Comparison of ENCODE assay signal across 15 cellular contexts in the genomic region with DNA sequence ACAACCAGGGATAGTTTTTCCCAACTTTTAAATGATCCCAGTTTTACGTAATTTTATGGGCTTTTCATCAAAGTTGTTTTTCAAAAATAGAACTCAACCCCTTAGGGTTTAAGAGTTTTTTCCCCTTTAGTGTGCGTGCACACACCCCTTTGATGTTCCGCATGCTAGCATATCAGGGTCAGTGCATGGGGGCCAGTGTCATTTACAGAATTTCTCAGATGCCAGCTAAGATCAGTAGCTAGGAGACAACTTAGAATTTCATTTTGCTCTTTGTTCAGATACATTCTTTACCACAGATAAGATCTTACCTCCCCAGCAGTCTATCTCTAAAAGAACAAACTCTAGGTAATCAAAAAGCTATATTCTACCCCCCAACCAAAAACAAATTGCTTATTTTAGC.
DNase-seq lines count a peak whose midpoint lies in the region; ATAC-seq and TF ChIP-seq lines count a peak whose summit lies in the region.
"Had no signal": no experiment of that assay in that cellular context is flagged by ENCODE, and none has a peak within 500 bp of the region (broad histone marks: within the 10 kb centered on the region; RNA-seq: fewer than 3 reads in every experiment).

No MANE protein-coding gene starts in this region.

- TF ChIP-seq CTCF in Caco-2 (IDR thresholded peaks at IDR 0.05; ENCODE audit: insufficient read depth in 1 of 2, low read depth in 1 of 2, low read length in 1 of 2, severe bottlenecking in 1 of 2, unreplicated experiment in 1 of 2) (no peak), endodermal cell (conservative IDR thresholded peaks at IDR 0.05) (no peak), neural crest cell (conservative IDR thresholded peaks at IDR 0.05) (no peak), progenitor cell of endocrine pancreas (IDR thresholded peaks at IDR 0.05; ENCODE audit: unreplicated experiment) (no peak)

- BruUV-seq in Caco-2 (replicated peaks; lab: Mats Ljungman, UMichigan), result no TSS peak

- 69 to 91% methylated on average over 2 to 3 of the region's 3 CpGs for WGBS in endodermal cell (ENCODE audit: insufficient coverage in 1 of 2, insufficient read length in 1 of 2), 2 experiments

- H3K4me1 ChIP-seq in Caco-2 (peaks cover 56% of the 10 kb centered on the region), endodermal cell (ENCODE audit: control insufficient read depth, insufficient read depth, low read length) (no peaks in the 10 kb centered on the region)

- H3K36me3 ChIP-seq in Caco-2 (ENCODE audit: control insufficient read depth, insufficient read depth, low read length) (no peaks in the 10 kb centered on the region), endodermal cell (ENCODE audit: control insufficient read depth, insufficient read depth, low read length) (no peaks in the 10 kb centered on the region)

- CTCF ChIA-PET in Caco-2 (lab: Charles Lee), result interaction anchor here (0.6 to 0.7 kb wide), 2 partner anchors 19 to 652 kb away, joined by 3 read pairs; no protein-coding TSS in a partner anchor

- H3K27me3 Mint-ChIP-seq in Caco-2 (ENCODE audit: insufficient read depth, unreplicated experiment) (no peaks in the 10 kb centered on the region), endodermal cell (ENCODE audit: insufficient read depth) (no peaks in the 10 kb centered on the region), neural crest cell (ENCODE audit: low read depth) (no peaks in the 10 kb centered on the region), progenitor cell of endocrine pancreas (no peaks in the 10 kb centered on the region)

- H3K27ac Mint-ChIP-seq in Caco-2 (ENCODE audit: unreplicated experiment) (peak overlapping the region; percentile 72), endodermal cell (no peak overlapping the region), neural crest cell (ENCODE audit: unreplicated experiment) (no peak overlapping the region), progenitor cell of endocrine pancreas (peak overlapping the region; percentile 29)
- H3K27ac Mint-ChIP-seq: CD4-positive, alpha-beta T cell; H9 had no signal

- peaks cover 47% of the 10 kb centered on the region for H3K4me1 Mint-ChIP-seq in Caco-2 (ENCODE audit: low read depth, unreplicated experiment)
- H3K4me1 Mint-ChIP-seq in endodermal cell, result peaks cover 4% of the 10 kb centered on the region
- peaks cover 27% of the 10 kb centered on the region for H3K4me1 Mint-ChIP-seq in neural crest cell
- H3K4me1 Mint-ChIP-seq in progenitor cell of endocrine pancreas (ENCODE audit: low read depth), result peaks cover 19% of the 10 kb centered on the region

- no peaks in the 10 kb centered on the region for H3K9me3 ChIP-seq in Caco-2
- no peaks in the 10 kb centered on the region for H3K9me3 ChIP-seq in endodermal cell (ENCODE audit: control insufficient read depth, low read length)

- H3K4me3 ChIP-seq in Caco-2 (ENCODE audit: low read depth, low read length) (no peak overlapping the region; the same call in 1 of the 2 replicates), endodermal cell (ENCODE audit: low read length) (no peak overlapping the region)

- no peak for ATAC-seq in GM18873 (IDR thresholded peaks at IDR 0.05; ENCODE audit: low FRiP score, unreplicated experiment)
- ATAC-seq in GM21619 (IDR thresholded peaks at IDR 0.05; ENCODE audit: unreplicated experiment), result no peak

- no peak overlapping the region for H3K9ac ChIP-seq in endodermal cell (ENCODE audit: extremely low read depth, low read length, poor library complexity, severe bottlenecking)

- DNase-seq in Caco-2, result peak; percentile 69
- DNase-seq in endodermal cell, result no peak
- no peak for DNase-seq in neural crest cell (ENCODE audit: low read depth, low spot score)
- DNase-seq in progenitor cell of endocrine pancreas (ENCODE audit: low spot score, unreplicated experiment), result no peak
- no peak for DNase-seq in NCI-H1048 (lab: John Stamatoyannopoulos, UW)
- DNase-seq: ACHN; C1 segment of cervical spinal cord; CD4-positive, alpha-beta T cell; DMS153; DMS79 treated with DMSO at 0.1 percent for 48 hours; EL; GOT3; H9 had no signal

- H3K27ac ChIP-seq in endodermal cell (ENCODE audit: low read depth, low read length), result peak overlapping the region; percentile 77

- H3K4me3 Mint-ChIP-seq in Caco-2 (ENCODE audit: unreplicated experiment), result peak overlapping the region; percentile 65
- no peak overlapping the region for H3K4me3 Mint-ChIP-seq in endodermal cell
- peak overlapping the region; percentile 36 for H3K4me3 Mint-ChIP-seq in neural crest cell
- no peak overlapping the region for H3K4me3 Mint-ChIP-seq in progenitor cell of endocrine pancreas (ENCODE audit: low read depth)
- H3K4me3 Mint-ChIP-seq: CD4-positive, alpha-beta T cell; H9 had no signal

- H3K9me3 Mint-ChIP-seq in Caco-2 (ENCODE audit: unreplicated experiment) (peaks cover 10% of the 10 kb centered on the region), endodermal cell (no peaks in the 10 kb centered on the region), neural crest cell (peaks cover 3% of the 10 kb centered on the region), progenitor cell of endocrine pancreas (ENCODE audit: low read depth) (no peaks in the 10 kb centered on the region)
- H3K9me3 Mint-ChIP-seq: CD4-positive, alpha-beta T cell; H9 had no signal

- H3K36me3 Mint-ChIP-seq in Caco-2 (ENCODE audit: insufficient read depth, unreplicated experiment) (no peaks in the 10 kb centered on the region), endodermal cell (ENCODE audit: low read depth) (no peaks in the 10 kb centered on the region), neural crest cell (ENCODE audit: low read depth) (peaks cover 2% of the 10 kb centered on the region), progenitor cell of endocrine pancreas (ENCODE audit: insufficient read depth) (no peaks in the 10 kb centered on the region)

- POLR2A ChIA-PET in Caco-2 (lab: Charles Lee), result interaction anchor here (0.9 kb wide), 1 partner anchor 596 kb away, joined by 6 read pairs; no protein-coding TSS in a partner anchor

- H3K27me3 ChIP-seq in Caco-2 (replicated peaks; ENCODE audit: control insufficient read depth, insufficient read depth, low read length) (no peaks in the 10 kb centered on the region), endodermal cell (ENCODE audit: control insufficient read depth, insufficient read depth, low read length, poor library complexity, severe bottlenecking) (no peaks in the 10 kb centered on the region)

- intact Hi-C loops in Caco-2 (cut with micrococcal nuclease; ENCODE audit: unreplicated experiment), result loop anchor here (1.0 kb wide), 1 partner anchor 130 kb away; no protein-coding TSS in a partner anchor

Comparison
In these comparisons a context has a peak if more than half of its experiments do, and no peak if none do; other contexts are left out.
1. DNase-seq: peak in Caco-2 (2 of 2); none in endodermal cell (single experiment), neural crest cell (single experiment), progenitor cell of endocrine pancreas (single experiment) and NCI-H1048 (single experiment).
2. H3K27ac Mint-ChIP-seq: peak in Caco-2 (single experiment) and progenitor cell of endocrine pancreas (single experiment); none in endodermal cell (single experiment) and neural crest cell (single experiment).
3. H3K4me3 Mint-ChIP-seq: peak in Caco-2 (single experiment) and neural crest cell (single experiment); none in endodermal cell (single experiment) and progenitor cell of endocrine pancreas (single experiment).